In genomic region chr22:33076368-33076767, GRCh38 we compare ENCODE assay signal across 22 cellular contexts. TPM values are rescaled to one million over a fixed set of nuclear protein-coding genes. Genes with fewer than 3 reads are reported as not detected.
DNase-seq lines count a peak whose midpoint lies in the region; ATAC-seq, FAIRE-seq and TF ChIP-seq lines count a peak whose summit lies in the region.
"Had no signal": no experiment of that assay in that cellular context is flagged by ENCODE, and none has a peak within 500 bp of the region (broad histone marks: within the 10 kb centered on the region; RNA-seq: fewer than 3 reads in every experiment).

No MANE protein-coding gene starts in this region.

- H3K79me2 ChIP-seq in HepG2 (ENCODE audit: insufficient read depth, low read length) (no peaks in the 10 kb centered on the region), hepatocyte (no peaks in the 10 kb centered on the region)

- H4K20me1 ChIP-seq in HepG2 (ENCODE audit: insufficient read depth, low read length) (no peaks in the 10 kb centered on the region), hepatocyte (ENCODE audit: insufficient read depth, poor library complexity, severe bottlenecking) (no peaks in the 10 kb centered on the region)

- H3K36me3 Mint-ChIP-seq in activated CD8-positive, alpha-beta T cell treated with anti-CD3 and anti-CD28 coated beads, Interleukin-2, amount 10 ng/mL, durations not matched to agents 7 days and 5 days (ENCODE audit: low read depth): no peaks in the 10 kb centered on the region

- no peaks in the 10 kb centered on the region for H3K4me1 ChIP-seq in HepG2 (ENCODE audit: insufficient read depth, low read length)
- H3K4me1 ChIP-seq in right lobe of liver: no peaks in the 10 kb centered on the region
- H3K4me1 ChIP-seq in hepatocyte (ENCODE audit: insufficient read depth): no peaks in the 10 kb centered on the region
- H3K4me1 ChIP-seq: psoas muscle, spleen had no signal

- in situ Hi-C loops in HepG2 (cut with HindIII; ENCODE audit: extremely low pct_ligation_motif_present, low pct_unique_long_range_greater_than_20kb): no loop called here

- intact Hi-C loops in HepG2 (cut with micrococcal nuclease; ENCODE audit: unreplicated experiment) (loop anchor here (5.0 kb wide), 1 partner anchor 1256 kb away; no protein-coding TSS in a partner anchor), right lobe of liver (cut with DNase I) (no loop called here)

- no peak overlapping the region for H3K4me3 Mint-ChIP-seq in activated CD8-positive, alpha-beta T cell treated with anti-CD3 and anti-CD28 coated beads, Interleukin-2, amount 10 ng/mL, durations not matched to agents 7 days and 5 days
- H3K4me3 Mint-ChIP-seq: activated CD4-positive, alpha-beta T cell treated with anti-CD3 and anti-CD28 coated beads, Interleukin-2, amount 10 ng/mL, durations not matched to agents 24 days and 14 days; effector memory CD8-positive, alpha-beta T cell; HFFc6; nephron had no signal

- no peak for TF ChIP-seq RAD21 in HepG2 (CRISPR knock-in tag; IDR thresholded peaks at IDR 0.05)

- H3K4me2 ChIP-seq in HepG2 (ENCODE audit: low read depth, low read length): no peak overlapping the region
- H3K4me2 ChIP-seq in hepatocyte: no peak overlapping the region
- H3K4me2 ChIP-seq: KMS-11 had no signal

- no peak overlapping the region for H3K9ac ChIP-seq in HepG2 (ENCODE audit: insufficient read depth, low read depth, low read length)
- H3K9ac ChIP-seq: KMS-11 had no signal

- no peaks in the 10 kb centered on the region for H3K4me1 Mint-ChIP-seq in activated CD8-positive, alpha-beta T cell treated with anti-CD3 and anti-CD28 coated beads, Interleukin-2, amount 10 ng/mL, durations not matched to agents 7 days and 5 days (ENCODE audit: low read depth)
- H3K4me1 Mint-ChIP-seq: activated CD4-positive, alpha-beta T cell treated with anti-CD3 and anti-CD28 coated beads, Interleukin-2, amount 10 ng/mL, durations not matched to agents 24 days and 14 days; nephron had no signal

- H2AFZ ChIP-seq in HepG2 (ENCODE audit: low read length) (no peak overlapping the region), hepatocyte (no peak overlapping the region)

- DNase-seq in HepG2 (ENCODE audit: low spot score) (no peak), right lobe of liver (no peak), astrocyte of the hippocampus (ENCODE audit: low read depth, low spot score) (peak; percentile 31), hepatocyte (ENCODE audit: low spot score) (peak; percentile 48), frontal cortex (ENCODE audit: low spot score in 2 of 2) (no peak), amygdala (lab: John Stamatoyannopoulos, UW) (no peak), cortex of kidney (lab: John Stamatoyannopoulos, UW) (no peak)
- no peak for DNase-seq in activated CD8-positive, alpha-beta T cell treated with anti-CD3 and anti-CD28 coated beads, Interleukin-2, amount 10 ng/mL, durations not matched to agents 7 days and 5 days
- DNase-seq: activated CD4-positive, alpha-beta T cell treated with anti-CD3 and anti-CD28 coated beads, Interleukin-2, amount 10 ng/mL, durations not matched to agents 24 days and 14 days; activated CD8-positive, alpha-beta memory T cell treated with anti-CD3 and anti-CD28 coated beads, Interleukin-2, amount 50 U/mL, for 4 hours; activated gamma-delta T cell; C1 segment of cervical spinal cord; DMS153; effector memory CD8-positive, alpha-beta T cell; HFFc6; psoas muscle; Right ventricle myocardium superior; spleen; stimulated activated CD4-positive, alpha-beta T cell treated with anti-CD3 and anti-CD28 coated beads, Interleukin-4, amount 100 ng/mL, for 4 hours had no signal

- no peak for TF ChIP-seq CTCF in HepG2 (CRISPR knock-in tag; IDR thresholded peaks at IDR 0.05)
- no peak for TF ChIP-seq CTCF in right lobe of liver (IDR thresholded peaks at IDR 0.05)
- TF ChIP-seq CTCF in hepatocyte (IDR thresholded peaks at IDR 0.05; ENCODE audit: poor library complexity): no peak

- TF ChIP-seq POLR2A in HepG2 (IDR thresholded peaks at IDR 0.05; ENCODE audit: insufficient read depth in 1 of 2, low read depth in 2 of 2, low read length in 2 of 2) (no peak), right lobe of liver (IDR thresholded peaks at IDR 0.05) (no peak)

- H3K27me3 Mint-ChIP-seq in activated CD8-positive, alpha-beta T cell treated with anti-CD3 and anti-CD28 coated beads, Interleukin-2, amount 10 ng/mL, durations not matched to agents 7 days and 5 days (ENCODE audit: low read depth): no peaks in the 10 kb centered on the region
- H3K27me3 Mint-ChIP-seq: activated CD4-positive, alpha-beta T cell treated with anti-CD3 and anti-CD28 coated beads, Interleukin-2, amount 10 ng/mL, durations not matched to agents 24 days and 14 days had no signal

- CTCF ChIA-PET in HepG2 (lab: Yijun Ruan, JAX; ENCODE audit: low intra/inter-chr PET ratio, low total read pairs): no interaction called here
- CTCF ChIA-PET in activated CD8-positive, alpha-beta T cell treated with anti-CD3 and anti-CD28 coated beads, Interleukin-2, amount 10 ng/mL, durations not matched to agents 7 days and 5 days (lab: Charles Lee): interaction anchor here (1.2 kb wide), 1 partner anchor 35 kb away, joined by 3 read pairs; no protein-coding TSS in a partner anchor

- no peaks in the 10 kb centered on the region for H3K9me2 ChIP-seq in hepatocyte (replicated peaks; ENCODE audit: insufficient read depth)

- H3K27ac Mint-ChIP-seq in activated CD8-positive, alpha-beta T cell treated with anti-CD3 and anti-CD28 coated beads, Interleukin-2, amount 10 ng/mL, durations not matched to agents 7 days and 5 days: no peak overlapping the region
- H3K27ac Mint-ChIP-seq: activated CD4-positive, alpha-beta T cell treated with anti-CD3 and anti-CD28 coated beads, Interleukin-2, amount 10 ng/mL, durations not matched to agents 24 days and 14 days; effector memory CD8-positive, alpha-beta T cell; HFFc6; nephron had no signal

- BruUV-seq in HepG2 (replicated peaks; lab: Mats Ljungman, UMichigan): no TSS peak

- H3K36me3 ChIP-seq in HepG2 (replicated peaks in 1 of 2; ENCODE audit: control insufficient read depth in 1 of 2, insufficient read depth in 2 of 2, low read length in 2 of 2): no peaks in the 10 kb centered on the region
- no peaks in the 10 kb centered on the region for H3K36me3 ChIP-seq in right lobe of liver
- no peaks in the 10 kb centered on the region for H3K36me3 ChIP-seq in hepatocyte (replicated peaks; ENCODE audit: insufficient read depth, low read depth)
- H3K36me3 ChIP-seq: spleen had no signal

- POLR2A ChIA-PET in HepG2 (lab: Yijun Ruan, JAX): no interaction called here
- POLR2A ChIA-PET in activated CD8-positive, alpha-beta T cell treated with anti-CD3 and anti-CD28 coated beads, Interleukin-2, amount 10 ng/mL, durations not matched to agents 7 days and 5 days (lab: Charles Lee): no interaction called here

- H3K9me3 Mint-ChIP-seq in activated CD8-positive, alpha-beta T cell treated with anti-CD3 and anti-CD28 coated beads, Interleukin-2, amount 10 ng/mL, durations not matched to agents 7 days and 5 days (ENCODE audit: insufficient read depth): no peaks in the 10 kb centered on the region
- H3K9me3 Mint-ChIP-seq: activated CD4-positive, alpha-beta T cell treated with anti-CD3 and anti-CD28 coated beads, Interleukin-2, amount 10 ng/mL, durations not matched to agents 24 days and 14 days had no signal

- H3K9me3 ChIP-seq in HepG2 (ENCODE audit: low read length) (no peaks in the 10 kb centered on the region), right lobe of liver (no peaks in the 10 kb centered on the region), hepatocyte (ENCODE audit: low read depth) (no peaks in the 10 kb centered on the region)
- H3K9me3 ChIP-seq: psoas muscle, spleen had no signal

- FAIRE-seq in HepG2 (lab: Jason Lieb, UNC) (no peak), frontal cortex (lab: Jason Lieb, UNC) (no peak)
- FAIRE-seq: keratinocyte had no signal

- TF ChIP-seq EP300 in HepG2 (IDR thresholded peaks at IDR 0.05; ENCODE audit: low read depth in 2 of 2, low read length in 2 of 2) (no peak), HepG2 (CRISPR knock-in tag; IDR thresholded peaks at IDR 0.05; ENCODE audit: borderline replicate concordance) (no peak)

- ATAC-seq in HepG2: no peak
- ATAC-seq in right lobe of liver: no peak
- no peak for ATAC-seq in activated CD8-positive, alpha-beta T cell treated with anti-CD3 and anti-CD28 coated beads, Interleukin-2, amount 10 ng/mL, durations not matched to agents 7 days and 5 days
- ATAC-seq: effector memory CD8-positive, alpha-beta T cell; psoas muscle had no signal

- H3K4me3 ChIP-seq in HepG2 (replicated peaks in 1 of 3; ENCODE audit: insufficient read depth in 1 of 3, low read depth in 2 of 3, low read length in 3 of 3): no peak overlapping the region
- H3K4me3 ChIP-seq in right lobe of liver: no peak overlapping the region
- H3K4me3 ChIP-seq in hepatocyte: no peak overlapping the region
- H3K4me3 ChIP-seq: psoas muscle, spleen had no signal

- WGBS in HepG2 (ENCODE audit: low lambda C conversion rate): 0% methylated on average over 1 of the region's 1 CpG
- 18% methylated on average over 1 of the region's 1 CpG for WGBS in right lobe of liver (ENCODE audit: insufficient coverage, low coverage, low lambda C conversion rate, missing lambda C conversion rate)
- 15% methylated on average over 1 of the region's 1 CpG for WGBS in hepatocyte (ENCODE audit: low lambda C conversion rate, missing lambda C conversion rate)

- no peak overlapping the region for H3K27ac ChIP-seq in HepG2 (ENCODE audit: extremely low read length, insufficient read depth, low read length)
- H3K27ac ChIP-seq in right lobe of liver: no peak overlapping the region
- H3K27ac ChIP-seq in hepatocyte: no peak overlapping the region
- H3K27ac ChIP-seq: KMS-11, psoas muscle, spleen had no signal

- H3K27me3 ChIP-seq in HepG2 (ENCODE audit: control insufficient read depth in 1 of 2, insufficient read depth in 2 of 2, low read length in 2 of 2) (peaks cover 0 to 20% of the 10 kb centered on the region in 2 experiments; a peak in 4 of 5 replicates), right lobe of liver (no peaks in the 10 kb centered on the region), hepatocyte (peaks cover 19% of the 10 kb centered on the region)

RNA-seq across cellular contexts. Expression of gene SYN3, which starts 18.2 kb away (rescaled TPM):
- 3.9 and 7.6 TPM in 2 replicates for total RNA-seq in HepG2 (2016; rRNA removed; fragmentation: Illumina TruSeq; extraction: Trizol)
- 16.9 and 20.4 TPM in 2 replicates for total RNA-seq in HepG2 (2016; cell fraction: cytosol; rRNA removed; fragmentation: Illumina TruSeq; extraction: Trizol; ENCODE audit: low read depth)
- 2.6 and 6.9 TPM in 2 replicates for total RNA-seq in HepG2 (2016; cell fraction: insoluble cytoplasmic fraction; rRNA removed; fragmentation: Illumina TruSeq; extraction: Trizol)
- 6.7 and 8.1 TPM in 2 replicates for total RNA-seq in HepG2 (2016; cell fraction: membrane; rRNA removed; fragmentation: Illumina TruSeq; extraction: Trizol)
- total RNA-seq in HepG2 (2016; cell fraction: nucleus; rRNA removed; fragmentation: Illumina TruSeq; extraction: Trizol): 19.3 and 22.8 TPM in 2 replicates
- polyA plus RNA-seq in HepG2 (2011; rRNA removed): 2.5 and 3.0 TPM in 2 replicates
- 0.77 and 1.0 TPM in 2 replicates for polyA plus RNA-seq in HepG2 (2011; cell fraction: cytosol; rRNA removed)
- polyA plus RNA-seq in HepG2 (2011; cell fraction: nucleus; rRNA removed): 10.4 and 10.5 TPM in 2 replicates
- 2.3 and 2.6 TPM in 2 replicates for polyA plus RNA-seq in HepG2 (2012)
- 0.84 and 1.0 TPM in 2 replicates for polyA plus RNA-seq in HepG2 (2016; cell fraction: cytosol; fragmentation: Illumina TruSeq; extraction: Trizol; ENCODE audit: low read depth)
- polyA plus RNA-seq in HepG2 (2016; cell fraction: insoluble cytoplasmic fraction; fragmentation: Illumina TruSeq; extraction: Trizol; ENCODE audit: low read depth): 3.0 and 5.8 TPM in 2 replicates
- 1.3 and 1.5 TPM in 2 replicates for polyA plus RNA-seq in HepG2 (2016; cell fraction: membrane; fragmentation: Illumina TruSeq; extraction: Trizol; ENCODE audit: low read depth)
- polyA plus RNA-seq in HepG2 (2016; cell fraction: nucleus; fragmentation: Illumina TruSeq; extraction: Trizol; ENCODE audit: insufficient read depth, low read depth): 7.3 and 9.0 TPM in 2 replicates
- 16.0 TPM in 1 of 2 replicates, not detected in the other for polyA minus RNA-seq in HepG2 (2011; rRNA and poly(A)+ RNA removed; ENCODE audit: low replicate concordance)
- 1.5 and 1.6 TPM in 2 replicates for polyA minus RNA-seq in HepG2 (2011; cell fraction: cytosol; rRNA and poly(A)+ RNA removed)
- 23.3 and 26.9 TPM in 2 replicates for polyA minus RNA-seq in HepG2 (2011; cell fraction: nucleus; rRNA and poly(A)+ RNA removed)
- under 1 TPM in 3 of 6 experiments, not detected in 3; 0.44 to 0.60 (median 0.56) TPM for total RNA-seq in right lobe of liver
- total RNA-seq in hepatocyte: 0.40 and 0.48 TPM in 2 replicates
- polyA plus RNA-seq in hepatocyte: 0.98 and 1.3 TPM in 2 replicates
- not detected for total RNA-seq in activated CD8-positive, alpha-beta T cell treated with anti-CD3 and anti-CD28 coated beads, Interleukin-2, amount 10 ng/mL, durations not matched to agents 7 days and 5 days
- total RNA-seq in frontal cortex: 15.5 TPM
- total RNA-seq: activated CD4-positive, alpha-beta T cell treated with anti-CD3 and anti-CD28 coated beads, Interleukin-2, amount 10 ng/mL, durations not matched to agents 24 days and 14 days had no signal
- polyA plus RNA-seq: keratinocyte had no signal

Comparison
In these comparisons a context has a peak if more than half of its experiments do, and no peak if none do; other contexts are left out.
1. DNase-seq: peak in astrocyte of the hippocampus (single experiment) and hepatocyte (single experiment); none in HepG2 (single experiment), right lobe of liver (0 of 3), activated CD8-positive, alpha-beta T cell treated with anti-CD3 and anti-CD28 coated beads, Interleukin-2, amount 10 ng/mL, durations not matched to agents 7 days and 5 days (single experiment), frontal cortex (0 of 2), amygdala (0 of 56) and cortex of kidney (single experiment).